ENCODE assay signal across 12 cellular contexts in genomic region chr6:33967966-33968724, GRCh38.
DNase-seq lines count a peak whose midpoint lies in the region; ATAC-seq and TF ChIP-seq lines count a peak whose summit lies in the region.
"Had no signal": no experiment of that assay in that cellular context is flagged by ENCODE, and none has a peak within 500 bp of the region (broad histone marks: within the 10 kb centered on the region; RNA-seq: fewer than 3 reads in every experiment).

No MANE protein-coding gene starts in this region.

- intact Hi-C loops in cardiac septum (cut with DNase I) = no loop called here

- peaks cover 1% of the 10 kb centered on the region for H3K4me1 Mint-ChIP-seq in activated T-cell treated with anti-CD3 and anti-CD28 coated beads, Interleukin-2, amount 50 U/mL, for 72 hours (ENCODE audit: low read depth)
- H3K4me1 Mint-ChIP-seq: activated CD4-positive, alpha-beta T cell treated with anti-CD3 and anti-CD28 coated beads for 36 hours; CD8-positive, alpha-beta memory T cell had no signal

- TF ChIP-seq CTCF in 22Rv1 (IDR thresholded peaks at IDR 0.05) (peak; percentile 26; the same call in 1 of the 2 replicates), fibroblast of mammary gland (conservative IDR thresholded peaks at IDR 0.05; ENCODE audit: control insufficient read depth, insufficient read depth, low read depth, low read length) (peak; percentile 32)

- H3K36me3 Mint-ChIP-seq in activated T-cell treated with anti-CD3 and anti-CD28 coated beads, Interleukin-2, amount 50 U/mL, for 72 hours (ENCODE audit: insufficient read depth in 2 of 2) = no peaks in the 10 kb centered on the region

- H3K27ac Mint-ChIP-seq in activated T-cell treated with anti-CD3 and anti-CD28 coated beads, Interleukin-2, amount 50 U/mL, for 72 hours = no peak overlapping the region
- H3K27ac Mint-ChIP-seq: activated CD4-positive, alpha-beta T cell treated with anti-CD3 and anti-CD28 coated beads for 36 hours had no signal

- no peak overlapping the region for H3K4me3 Mint-ChIP-seq in activated T-cell treated with anti-CD3 and anti-CD28 coated beads, Interleukin-2, amount 50 U/mL, for 72 hours
- H3K4me3 Mint-ChIP-seq: activated CD4-positive, alpha-beta T cell treated with anti-CD3 and anti-CD28 coated beads for 36 hours; CD8-positive, alpha-beta memory T cell had no signal

- H3K4me3 ChIP-seq in fibroblast of mammary gland (ENCODE audit: control insufficient read depth, low read depth, low read length) = no peak overlapping the region

- ATAC-seq in activated T-cell treated with anti-CD3 and anti-CD28 coated beads, Interleukin-2, amount 50 U/mL, for 72 hours (replicated peaks in 1 of 2) = no peak
- no peak for ATAC-seq in GM18502 (IDR thresholded peaks at IDR 0.05; ENCODE audit: poor library complexity, unreplicated experiment)
- ATAC-seq in stimulated activated naive CD8-positive, alpha-beta T cell treated with anti-CD3 and anti-CD28 coated beads, Interleukin-15, Interleukin-2, amounts not matched to agents 100 U/mL and 50 U/mL, for 24 hours = no peak
- ATAC-seq: activated CD4-positive, alpha-beta T cell treated with anti-CD3 and anti-CD28 coated beads for 36 hours had no signal

- peaks cover 33% of the 10 kb centered on the region for H3K27me3 Mint-ChIP-seq in activated T-cell treated with anti-CD3 and anti-CD28 coated beads, Interleukin-2, amount 50 U/mL, for 72 hours (ENCODE audit: low read depth)

- DNase-seq in GM03348 (ENCODE audit: low spot score) (peak; percentile 50), NCI-H748 treated with DMSO at 0.1 percent for 48 hours (lab: John Stamatoyannopoulos, UW) (peak; percentile 14), fibroblast of mammary gland (ENCODE audit: low read depth) (peak; percentile 6), cardiac septum (ENCODE audit: low spot score) (no peak)
- DNase-seq in activated T-cell treated with anti-CD3 and anti-CD28 coated beads, Interleukin-2, amount 50 U/mL, for 72 hours = no peak
- DNase-seq in stimulated activated naive CD8-positive, alpha-beta T cell treated with anti-CD3 and anti-CD28 coated beads, Interleukin-15, Interleukin-2, amounts not matched to agents 100 U/mL and 50 U/mL, for 24 hours = no peak
- DNase-seq: activated CD4-positive, alpha-beta T cell treated with anti-CD3 and anti-CD28 coated beads for 36 hours; NCI-H2107; retina had no signal

- H3K27ac ChIP-seq in 22Rv1 = no peak overlapping the region

- no peaks in the 10 kb centered on the region for H3K9me3 Mint-ChIP-seq in activated T-cell treated with anti-CD3 and anti-CD28 coated beads, Interleukin-2, amount 50 U/mL, for 72 hours

Comparison
In these comparisons a context has a peak if more than half of its experiments do, and no peak if none do; other contexts are left out.
1. DNase-seq: peak in GM03348 (single experiment), NCI-H748 treated with DMSO at 0.1 percent for 48 hours (single experiment) and fibroblast of mammary gland (single experiment); none in activated T-cell treated with anti-CD3 and anti-CD28 coated beads, Interleukin-2, amount 50 U/mL, for 72 hours (0 of 2), cardiac septum (single experiment) and stimulated activated naive CD8-positive, alpha-beta T cell treated with anti-CD3 and anti-CD28 coated beads, Interleukin-15, Interleukin-2, amounts not matched to agents 100 U/mL and 50 U/mL, for 24 hours (single experiment).